Comparison of ENCODE assay signal across 16 cellular contexts in the genomic region with DNA sequence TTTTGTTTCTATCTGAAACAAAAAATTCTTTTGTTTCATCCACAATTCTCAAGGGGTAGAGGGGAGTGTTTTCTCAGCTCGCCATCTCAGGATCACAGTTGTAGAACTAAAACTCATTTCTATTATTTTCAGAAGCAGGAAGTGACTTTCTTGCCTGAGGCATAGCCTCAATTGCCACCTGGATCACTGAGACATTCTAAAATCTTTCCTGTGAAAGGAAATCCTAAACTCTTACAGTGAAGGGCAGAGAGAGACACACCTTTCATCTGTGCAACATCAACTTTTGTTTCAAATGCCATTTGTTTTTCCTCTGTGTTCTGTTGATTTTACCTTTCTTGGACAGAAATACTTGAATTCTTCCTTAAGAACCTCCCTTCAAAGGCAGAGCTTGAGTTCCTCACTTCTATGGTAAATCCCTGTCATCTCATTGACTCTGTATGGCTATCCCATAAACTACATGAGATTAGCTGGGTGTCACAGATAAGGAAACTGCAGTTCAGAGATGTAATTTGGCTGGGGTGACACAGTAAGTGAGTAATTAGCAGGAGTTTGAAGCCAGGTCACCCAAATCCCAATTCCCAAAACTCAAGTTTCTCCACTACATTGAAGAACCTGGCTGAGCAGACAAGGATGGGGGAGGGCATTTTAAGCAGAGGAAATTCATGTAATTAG.
DNase-seq lines count a peak whose midpoint lies in the region; ATAC-seq and TF ChIP-seq lines count a peak whose summit lies in the region.
"Had no signal": no experiment of that assay in that cellular context is flagged by ENCODE, and none has a peak within 500 bp of the region (broad histone marks: within the 10 kb centered on the region; RNA-seq: fewer than 3 reads in every experiment).

No MANE protein-coding gene starts in this region.

- no TSS peak for BruUV-seq in PC-3 (replicated peaks; lab: Mats Ljungman, UMichigan)

- no peaks in the 10 kb centered on the region for H3K36me3 Mint-ChIP-seq in GM23338 (ENCODE audit: low read depth)
- H3K36me3 Mint-ChIP-seq: CD8-positive, alpha-beta T cell had no signal

- H3K9me2 ChIP-seq in GM23338 (ENCODE audit: insufficient read depth) (no peaks in the 10 kb centered on the region), PC-3 (replicated peaks; ENCODE audit: low read length) (no peaks in the 10 kb centered on the region)

- H3K27me3 ChIP-seq in GM23338 (ENCODE audit: insufficient read depth) (no peaks in the 10 kb centered on the region), PC-3 (ENCODE audit: low read length) (no peaks in the 10 kb centered on the region), foreskin keratinocyte (no peaks in the 10 kb centered on the region), thyroid gland (no peaks in the 10 kb centered on the region), WERI-Rb-1 (ENCODE audit: insufficient read depth, low read depth, severe bottlenecking) (no peaks in the 10 kb centered on the region)

- H3K27ac ChIP-seq in GM23338 (ENCODE audit: low read depth): no peak overlapping the region
- H3K27ac ChIP-seq in PC-3 (ENCODE audit: low read length): peak overlapping the region; percentile 77
- H3K27ac ChIP-seq in foreskin keratinocyte: no peak overlapping the region
- peak overlapping the region; percentile 9 to 68 (median 52) for H3K27ac ChIP-seq in thyroid gland
- no peak overlapping the region for H3K27ac ChIP-seq in WERI-Rb-1

- H3K9ac ChIP-seq in PC-3 (ENCODE audit: low read length): no peak overlapping the region

- DNase-seq in GM23338 (ENCODE audit: low spot score) (no peak), PC-3 (peak; percentile 60), foreskin keratinocyte (peak in 1 of 2 donors; percentile 54), thyroid gland (no peak), WERI-Rb-1 (no peak), medulla oblongata (ENCODE audit: extremely low spot score) (no peak)
- DNase-seq: CD8-positive, alpha-beta T cell; HFFc6; NCI-H187; NCI-H226; NCI-H524 treated with DMSO at 0.1 percent for 48 hours; SW 1271 had no signal

- TF ChIP-seq CTCF in GM23338 (conservative IDR thresholded peaks at IDR 0.05; ENCODE audit: low read depth in 2 of 2): no peak
- no peak for TF ChIP-seq CTCF in PC-3 (conservative IDR thresholded peaks at IDR 0.05; ENCODE audit: low read depth, low read length)
- TF ChIP-seq CTCF in foreskin keratinocyte (conservative IDR thresholded peaks at IDR 0.05): no peak
- no peak for TF ChIP-seq CTCF in thyroid gland (IDR thresholded peaks at IDR 0.05)
- TF ChIP-seq CTCF in WERI-Rb-1 (IDR thresholded peaks at IDR 0.05; ENCODE audit: low read depth, low read length): no peak

- no peaks in the 10 kb centered on the region for H3K36me3 ChIP-seq in GM23338 (ENCODE audit: insufficient read depth)
- no peaks in the 10 kb centered on the region for H3K36me3 ChIP-seq in PC-3 (ENCODE audit: low read depth, low read length)
- no peaks in the 10 kb centered on the region for H3K36me3 ChIP-seq in thyroid gland
- no peaks in the 10 kb centered on the region for H3K36me3 ChIP-seq in WERI-Rb-1

- H3K27me3 Mint-ChIP-seq in GM23338 (ENCODE audit: insufficient read depth, low read depth, poor library complexity): peaks cover 2% of the 10 kb centered on the region
- H3K27me3 Mint-ChIP-seq: B cell had no signal

- H3K4me2 ChIP-seq in GM23338: peak overlapping the region; percentile 25; the same call in 1 of the 2 replicates
- H3K4me2 ChIP-seq in PC-3 (ENCODE audit: low read length): peak overlapping the region; percentile 68

- no peaks in the 10 kb centered on the region for H4K20me1 ChIP-seq in GM23338 (replicated peaks; ENCODE audit: insufficient read depth)
- H4K20me1 ChIP-seq in PC-3 (ENCODE audit: low read length): no peaks in the 10 kb centered on the region

- 44 to 46% methylated on average over 1 of the region's 1 CpG for WGBS in thyroid gland, 2 donors

- no peak for TF ChIP-seq POLR2A in thyroid gland (IDR thresholded peaks at IDR 0.05)

- ATAC-seq in GM23338 (no peak), PC-3 (peak; percentile 51), foreskin keratinocyte (peak; percentile 52), HG03378 (IDR thresholded peaks at IDR 0.05; ENCODE audit: unreplicated experiment) (no peak)
- ATAC-seq: CD8-positive, alpha-beta T cell; GM12878 had no signal

- H3K27ac Mint-ChIP-seq in GM23338: no peak overlapping the region
- H3K27ac Mint-ChIP-seq: B cell; CD8-positive, alpha-beta T cell; HFFc6 had no signal

- intact Hi-C loops in PC-3 (cut with micrococcal nuclease): no loop called here
- intact Hi-C loops in thyroid gland (cut with DNase I): no loop called here

- peaks cover 19% of the 10 kb centered on the region for H3K4me1 ChIP-seq in GM23338 (ENCODE audit: insufficient read depth)
- H3K4me1 ChIP-seq in PC-3 (ENCODE audit: insufficient read depth, low read length): peaks cover 34% of the 10 kb centered on the region
- peaks cover 5% of the 10 kb centered on the region for H3K4me1 ChIP-seq in foreskin keratinocyte
- peaks cover 10 to 20% of the 10 kb centered on the region in 2 donors for H3K4me1 ChIP-seq in thyroid gland

- no peaks in the 10 kb centered on the region for H3K79me2 ChIP-seq in GM23338 (replicated peaks; ENCODE audit: insufficient read depth)
- H3K79me2 ChIP-seq in PC-3 (ENCODE audit: low read length): no peaks in the 10 kb centered on the region

- CTCF ChIA-PET in PC-3 (lab: Charles Lee): no interaction called here

- no peak overlapping the region for H3K4me3 ChIP-seq in GM23338
- H3K4me3 ChIP-seq in PC-3 (ENCODE audit: low read length): no peak overlapping the region; the same call in 1 of the 2 replicates
- H3K4me3 ChIP-seq in thyroid gland (replicated peaks in 1 of 3): no peak overlapping the region
- H3K4me3 ChIP-seq in WERI-Rb-1 (ENCODE audit: low read depth, low read length): no peak overlapping the region
- H3K4me3 ChIP-seq: GM12878 had no signal

- no peak overlapping the region for H3K4me3 Mint-ChIP-seq in GM23338
- H3K4me3 Mint-ChIP-seq: B cell; CD8-positive, alpha-beta T cell; HFFc6; IgD-negative memory B cell had no signal

- H3K9me3 ChIP-seq in PC-3 (ENCODE audit: low read length) (no peaks in the 10 kb centered on the region), thyroid gland (no peaks in the 10 kb centered on the region), WERI-Rb-1 (ENCODE audit: severe bottlenecking) (no peaks in the 10 kb centered on the region)

- H3K4me1 Mint-ChIP-seq in GM23338: peaks cover 24% of the 10 kb centered on the region
- H3K4me1 Mint-ChIP-seq: B cell, IgD-negative memory B cell had no signal

- H2AFZ ChIP-seq in GM23338 (peak overlapping the region; percentile 56), PC-3 (ENCODE audit: low read length) (peak overlapping the region; percentile 47)

- POLR2A ChIA-PET in PC-3 (lab: Charles Lee; ENCODE audit: unreplicated experiment): no interaction called here

- no peaks in the 10 kb centered on the region for H3F3A ChIP-seq in GM23338 (replicated peaks; ENCODE audit: low read depth)
- no peaks in the 10 kb centered on the region for H3F3A ChIP-seq in PC-3 (ENCODE audit: low read length, unreplicated experiment)

- H3K9me3 Mint-ChIP-seq in GM23338: peaks cover 2% of the 10 kb centered on the region; the same call in 1 of the 3 replicates
- H3K9me3 Mint-ChIP-seq: CD8-positive, alpha-beta T cell; HFFc6; IgD-negative memory B cell had no signal

TF ChIP-seq in GM23338, 12 proteins besides CTCF, POLR2A, EP300 and RAD21 (continues in another document):
- TF ChIP-seq, protein P1, sequence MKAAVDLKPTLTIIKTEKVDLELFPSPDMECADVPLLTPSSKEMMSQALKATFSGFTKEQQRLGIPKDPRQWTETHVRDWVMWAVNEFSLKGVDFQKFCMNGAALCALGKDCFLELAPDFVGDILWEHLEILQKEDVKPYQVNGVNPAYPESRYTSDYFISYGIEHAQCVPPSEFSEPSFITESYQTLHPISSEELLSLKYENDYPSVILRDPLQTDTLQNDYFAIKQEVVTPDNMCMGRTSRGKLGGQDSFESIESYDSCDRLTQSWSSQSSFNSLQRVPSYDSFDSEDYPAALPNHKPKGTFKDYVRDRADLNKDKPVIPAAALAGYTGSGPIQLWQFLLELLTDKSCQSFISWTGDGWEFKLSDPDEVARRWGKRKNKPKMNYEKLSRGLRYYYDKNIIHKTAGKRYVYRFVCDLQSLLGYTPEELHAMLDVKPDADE (IDR thresholded peaks at IDR 0.05): no peak
- TF ChIP-seq POLR2AphosphoS5 (IDR thresholded peaks at IDR 0.05; ENCODE audit: low read depth): no peak
- TF ChIP-seq, protein P2, sequence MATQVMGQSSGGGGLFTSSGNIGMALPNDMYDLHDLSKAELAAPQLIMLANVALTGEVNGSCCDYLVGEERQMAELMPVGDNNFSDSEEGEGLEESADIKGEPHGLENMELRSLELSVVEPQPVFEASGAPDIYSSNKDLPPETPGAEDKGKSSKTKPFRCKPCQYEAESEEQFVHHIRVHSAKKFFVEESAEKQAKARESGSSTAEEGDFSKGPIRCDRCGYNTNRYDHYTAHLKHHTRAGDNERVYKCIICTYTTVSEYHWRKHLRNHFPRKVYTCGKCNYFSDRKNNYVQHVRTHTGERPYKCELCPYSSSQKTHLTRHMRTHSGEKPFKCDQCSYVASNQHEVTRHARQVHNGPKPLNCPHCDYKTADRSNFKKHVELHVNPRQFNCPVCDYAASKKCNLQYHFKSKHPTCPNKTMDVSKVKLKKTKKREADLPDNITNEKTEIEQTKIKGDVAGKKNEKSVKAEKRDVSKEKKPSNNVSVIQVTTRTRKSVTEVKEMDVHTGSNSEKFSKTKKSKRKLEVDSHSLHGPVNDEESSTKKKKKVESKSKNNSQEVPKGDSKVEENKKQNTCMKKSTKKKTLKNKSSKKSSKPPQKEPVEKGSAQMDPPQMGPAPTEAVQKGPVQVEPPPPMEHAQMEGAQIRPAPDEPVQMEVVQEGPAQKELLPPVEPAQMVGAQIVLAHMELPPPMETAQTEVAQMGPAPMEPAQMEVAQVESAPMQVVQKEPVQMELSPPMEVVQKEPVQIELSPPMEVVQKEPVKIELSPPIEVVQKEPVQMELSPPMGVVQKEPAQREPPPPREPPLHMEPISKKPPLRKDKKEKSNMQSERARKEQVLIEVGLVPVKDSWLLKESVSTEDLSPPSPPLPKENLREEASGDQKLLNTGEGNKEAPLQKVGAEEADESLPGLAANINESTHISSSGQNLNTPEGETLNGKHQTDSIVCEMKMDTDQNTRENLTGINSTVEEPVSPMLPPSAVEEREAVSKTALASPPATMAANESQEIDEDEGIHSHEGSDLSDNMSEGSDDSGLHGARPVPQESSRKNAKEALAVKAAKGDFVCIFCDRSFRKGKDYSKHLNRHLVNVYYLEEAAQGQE (IDR thresholded peaks at IDR 0.05; ENCODE audit: unreplicated experiment): no peak
- TF ChIP-seq ZNF331 (CRISPR knock-in tag; IDR thresholded peaks at IDR 0.05; ENCODE audit: low read depth): no peak

Comparison
In these comparisons a context has a peak if more than half of its experiments do, and no peak if none do; other contexts are left out.
1. ATAC-seq: peak in PC-3 (single experiment) and foreskin keratinocyte (single experiment); none in GM23338 (single experiment) and HG03378 (single experiment).
2. H3K27ac ChIP-seq: peak in PC-3 (single experiment) and thyroid gland (3 of 3); none in GM23338 (single experiment), foreskin keratinocyte (single experiment) and WERI-Rb-1 (single experiment).